Comparison of ENCODE assay signal across 21 cellular contexts in the genomic region with DNA sequence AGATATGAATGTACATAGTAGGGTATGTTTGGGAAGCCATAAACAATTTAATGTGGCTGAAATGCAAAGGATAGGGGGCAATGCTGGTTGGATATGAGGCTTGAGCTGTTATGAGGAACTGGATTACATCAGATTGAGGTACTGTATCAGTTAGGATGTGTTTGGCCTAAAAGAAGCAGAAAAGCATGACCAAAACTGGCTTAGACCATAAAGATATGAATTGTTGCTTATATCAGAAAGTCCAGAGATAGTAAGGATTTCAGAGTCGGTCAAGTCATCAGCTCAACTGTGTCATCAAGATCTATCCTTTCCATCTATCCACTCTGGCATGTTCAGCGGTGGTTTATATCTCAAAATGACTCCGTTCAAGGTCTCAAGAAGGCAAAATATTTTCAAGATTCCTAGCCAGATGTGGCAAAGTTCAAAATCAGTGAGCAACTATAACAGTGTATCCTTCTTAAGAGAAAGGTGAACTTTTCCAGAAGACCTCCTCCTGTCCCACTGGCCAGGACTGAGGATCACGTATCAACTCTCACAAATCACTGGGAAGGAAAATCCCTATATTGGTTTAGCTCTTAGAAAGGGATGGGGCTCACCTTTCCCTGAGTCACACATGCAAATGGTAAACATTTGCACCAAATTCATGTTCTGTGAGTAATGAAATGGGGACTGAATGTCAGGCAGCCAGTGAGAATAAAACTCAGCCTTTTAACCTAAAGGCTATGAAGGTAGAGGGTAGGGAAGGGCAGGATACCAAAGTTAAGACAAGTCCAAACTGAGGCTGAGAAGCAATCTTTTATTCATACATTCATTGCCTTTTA.
"Had no signal": no experiment of that assay in that cellular context is flagged by ENCODE, and none has a peak within 500 bp of the region (broad histone marks: within the 10 kb centered on the region; RNA-seq: fewer than 3 reads in every experiment).

No MANE protein-coding gene starts in this region.

- H3K9me3 ChIP-seq: body of pancreas, gastrocnemius medialis, heart right ventricle, ovary, stomach, thoracic aorta had no signal

- H3K27ac Mint-ChIP-seq: activated B cell treated with CpG ODN at 0.5 μM for 24 hours; activated CD8-positive, alpha-beta T cell treated with anti-CD3 and anti-CD28 coated beads for 36 hours; activated naive CD4-positive, alpha-beta T cell treated with anti-CD3 and anti-CD28 coated beads, Interleukin-2, amount 50 U/mL, for 72 hours; naive B cell; neural progenitor cell had no signal

- H3K27ac ChIP-seq: body of pancreas, gastrocnemius medialis, heart right ventricle, neural progenitor cell, ovary, stomach, thoracic aorta had no signal

- FAIRE-seq: TTC549 had no signal

- H3K4me3 Mint-ChIP-seq: activated B cell treated with CpG ODN at 0.5 μM for 24 hours; activated CD8-positive, alpha-beta T cell treated with anti-CD3 and anti-CD28 coated beads for 36 hours; activated T-cell treated with anti-CD3 and anti-CD28 coated beads, Interleukin-2, amount 50 U/mL, for 4 hours; naive B cell; neural progenitor cell had no signal

- H3K36me3 ChIP-seq: gastrocnemius medialis, heart right ventricle, neural progenitor cell, ovary, stomach, thoracic aorta had no signal

- DNase-seq: activated B cell treated with CpG ODN at 0.5 μM for 24 hours; activated CD4-positive, alpha-beta T cell treated with anti-CD3 and anti-CD28 coated beads for 48 hours; activated CD8-positive, alpha-beta T cell treated with anti-CD3 and anti-CD28 coated beads for 36 hours; activated effector memory CD4-positive, alpha-beta T cell treated with Interleukin-2 at 50 U/mL for 16 hours; activated T-cell treated with anti-CD3 and anti-CD28 coated beads, Interleukin-2, amount 50 U/mL, for 4 hours; amniotic stem cell; cortex of kidney; effector CD8-positive, alpha-beta T cell; gastrocnemius medialis; heart right ventricle; naive B cell; ovary; stimulated activated CD4-positive, alpha-beta T cell treated with anti-CD3 and anti-CD28 coated beads, Interleukin-12 subunit alpha, Interleukin-12 subunit beta, amount 100 ng/mL, for 4 hours; stimulated activated CD4-positive, alpha-beta T cell treated with anti-CD3 and anti-CD28 coated beads, Interleukin-2, amount 100 ng/mL, for 24 hours; stomach had no signal

- H2AFZ ChIP-seq: neural progenitor cell had no signal

- H3K36me3 Mint-ChIP-seq: activated naive CD4-positive, alpha-beta T cell treated with anti-CD3 and anti-CD28 coated beads, Interleukin-2, amount 50 U/mL, for 72 hours; naive B cell; neural progenitor cell had no signal

- H3K27me3 Mint-ChIP-seq: activated B cell treated with CpG ODN at 0.5 μM for 24 hours had no signal

- H3K4me1 Mint-ChIP-seq: naive B cell, neural progenitor cell had no signal

- H3K9ac ChIP-seq: neural progenitor cell had no signal

- ATAC-seq: activated CD8-positive, alpha-beta T cell treated with anti-CD3 and anti-CD28 coated beads for 36 hours; activated naive CD4-positive, alpha-beta T cell treated with anti-CD3 and anti-CD28 coated beads, Interleukin-2, amount 50 U/mL, for 72 hours; activated T-cell treated with anti-CD3 and anti-CD28 coated beads, Interleukin-2, amount 50 U/mL, for 4 hours; body of pancreas; gastrocnemius medialis; left lobe of liver had no signal

- H3K9me3 Mint-ChIP-seq: activated B cell treated with CpG ODN at 0.5 μM for 24 hours; activated CD8-positive, alpha-beta T cell treated with anti-CD3 and anti-CD28 coated beads for 36 hours; activated T-cell treated with anti-CD3 and anti-CD28 coated beads, Interleukin-2, amount 50 U/mL, for 4 hours; neural progenitor cell had no signal

- H3K4me2 ChIP-seq: neural progenitor cell had no signal

- H3K4me3 ChIP-seq: body of pancreas, gastrocnemius medialis, heart right ventricle, neural progenitor cell, ovary, stomach, thoracic aorta had no signal

- H3K4me1 ChIP-seq: body of pancreas, gastrocnemius medialis, heart right ventricle, neural progenitor cell, stomach had no signal

- H3K27me3 ChIP-seq: body of pancreas, gastrocnemius medialis, neural progenitor cell, ovary, stomach had no signal
